1 cellular context compared by ENCODE assay signal in genomic region chrX:71365876-71366673, GRCh38.
A peak's percentile ranks its signal among the peaks of the same experiment; 100 is the strongest.
TF ChIP-seq lines count a peak whose summit lies in the region.

A gene with protein sequence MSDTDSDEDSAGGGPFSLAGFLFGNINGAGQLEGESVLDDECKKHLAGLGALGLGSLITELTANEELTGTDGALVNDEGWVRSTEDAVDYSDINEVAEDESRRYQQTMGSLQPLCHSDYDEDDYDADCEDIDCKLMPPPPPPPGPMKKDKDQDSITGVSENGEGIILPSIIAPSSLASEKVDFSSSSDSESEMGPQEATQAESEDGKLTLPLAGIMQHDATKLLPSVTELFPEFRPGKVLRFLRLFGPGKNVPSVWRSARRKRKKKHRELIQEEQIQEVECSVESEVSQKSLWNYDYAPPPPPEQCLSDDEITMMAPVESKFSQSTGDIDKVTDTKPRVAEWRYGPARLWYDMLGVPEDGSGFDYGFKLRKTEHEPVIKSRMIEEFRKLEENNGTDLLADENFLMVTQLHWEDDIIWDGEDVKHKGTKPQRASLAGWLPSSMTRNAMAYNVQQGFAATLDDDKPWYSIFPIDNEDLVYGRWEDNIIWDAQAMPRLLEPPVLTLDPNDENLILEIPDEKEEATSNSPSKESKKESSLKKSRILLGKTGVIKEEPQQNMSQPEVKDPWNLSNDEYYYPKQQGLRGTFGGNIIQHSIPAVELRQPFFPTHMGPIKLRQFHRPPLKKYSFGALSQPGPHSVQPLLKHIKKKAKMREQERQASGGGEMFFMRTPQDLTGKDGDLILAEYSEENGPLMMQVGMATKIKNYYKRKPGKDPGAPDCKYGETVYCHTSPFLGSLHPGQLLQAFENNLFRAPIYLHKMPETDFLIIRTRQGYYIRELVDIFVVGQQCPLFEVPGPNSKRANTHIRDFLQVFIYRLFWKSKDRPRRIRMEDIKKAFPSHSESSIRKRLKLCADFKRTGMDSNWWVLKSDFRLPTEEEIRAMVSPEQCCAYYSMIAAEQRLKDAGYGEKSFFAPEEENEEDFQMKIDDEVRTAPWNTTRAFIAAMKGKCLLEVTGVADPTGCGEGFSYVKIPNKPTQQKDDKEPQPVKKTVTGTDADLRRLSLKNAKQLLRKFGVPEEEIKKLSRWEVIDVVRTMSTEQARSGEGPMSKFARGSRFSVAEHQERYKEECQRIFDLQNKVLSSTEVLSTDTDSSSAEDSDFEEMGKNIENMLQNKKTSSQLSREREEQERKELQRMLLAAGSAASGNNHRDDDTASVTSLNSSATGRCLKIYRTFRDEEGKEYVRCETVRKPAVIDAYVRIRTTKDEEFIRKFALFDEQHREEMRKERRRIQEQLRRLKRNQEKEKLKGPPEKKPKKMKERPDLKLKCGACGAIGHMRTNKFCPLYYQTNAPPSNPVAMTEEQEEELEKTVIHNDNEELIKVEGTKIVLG (N-terminal part only) (plus strand): TSS chrX:71366357. CDS start chrX:71366375, 18 bp downstream.

TF ChIP-seq in HepG2, 621 proteins besides CTCF, POLR2A, EP300 and RAD21 (continued from another document and continues in another):
- TF ChIP-seq, protein P1, sequence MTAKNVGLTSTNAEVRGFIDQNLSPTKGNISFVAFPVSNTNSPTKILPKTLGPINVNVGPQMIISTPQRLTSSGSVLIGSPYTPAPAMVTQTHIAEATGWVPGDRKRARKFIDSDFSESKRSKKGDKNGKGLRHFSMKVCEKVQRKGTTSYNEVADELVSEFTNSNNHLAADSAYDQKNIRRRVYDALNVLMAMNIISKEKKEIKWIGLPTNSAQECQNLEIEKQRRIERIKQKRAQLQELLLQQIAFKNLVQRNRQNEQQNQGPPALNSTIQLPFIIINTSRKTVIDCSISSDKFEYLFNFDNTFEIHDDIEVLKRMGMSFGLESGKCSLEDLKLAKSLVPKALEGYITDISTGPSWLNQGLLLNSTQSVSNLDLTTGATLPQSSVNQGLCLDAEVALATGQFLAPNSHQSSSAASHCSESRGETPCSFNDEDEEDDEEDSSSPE (CRISPR knock-in tag; IDR thresholded peaks at IDR 0.05): peak; percentile 36; the same call in 1 of the 2 replicates
- TF ChIP-seq ZNF563 (CRISPR knock-in tag; IDR thresholded peaks at IDR 0.05): no peak
- peak; percentile 67 for TF ChIP-seq TAF1 (CRISPR knock-in tag; IDR thresholded peaks at IDR 0.05)
- peak; percentile 77 for TF ChIP-seq POLR2G (IDR thresholded peaks at IDR 0.05; ENCODE audit: low read depth, low read length)
- peak; percentile 68; the same call in 1 of the 2 replicates for TF ChIP-seq ARID4A (CRISPR knock-in tag; IDR thresholded peaks at IDR 0.05; ENCODE audit: borderline replicate concordance)
- TF ChIP-seq NFYB (CRISPR knock-in tag; IDR thresholded peaks at IDR 0.05): peak; percentile 86
- TF ChIP-seq SPEN (CRISPR knock-in tag; IDR thresholded peaks at IDR 0.05; ENCODE audit: low read depth): peak; percentile 59; the same call in 1 of the 2 replicates
- TF ChIP-seq, protein P2, sequence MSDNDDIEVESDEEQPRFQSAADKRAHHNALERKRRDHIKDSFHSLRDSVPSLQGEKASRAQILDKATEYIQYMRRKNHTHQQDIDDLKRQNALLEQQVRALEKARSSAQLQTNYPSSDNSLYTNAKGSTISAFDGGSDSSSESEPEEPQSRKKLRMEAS (IDR thresholded peaks at IDR 0.05): peak; percentile 59
- TF ChIP-seq MXI1 (IDR thresholded peaks at IDR 0.05; ENCODE audit: borderline replicate concordance, low read depth, low read length): peak; percentile 56; the same call in 1 of the 3 replicates
- no peak for TF ChIP-seq SNRNP70 (IDR thresholded peaks at IDR 0.05; ENCODE audit: low read depth, low read length)
- TF ChIP-seq ZNF878 (CRISPR knock-in tag; IDR thresholded peaks at IDR 0.05): no peak
- no peak for TF ChIP-seq SP5 (CRISPR knock-in tag; IDR thresholded peaks at IDR 0.05; ENCODE audit: borderline replicate concordance, low read depth)
- no peak for TF ChIP-seq KLF12 (CRISPR knock-in tag; IDR thresholded peaks at IDR 0.05; ENCODE audit: borderline replicate concordance)
- peak; percentile 86 for TF ChIP-seq NFYC (CRISPR knock-in tag; IDR thresholded peaks at IDR 0.05)
- no peak for TF ChIP-seq ZNF674 (CRISPR knock-in tag; IDR thresholded peaks at IDR 0.05; ENCODE audit: low read depth)
- no peak for TF ChIP-seq IKZF1 (IDR thresholded peaks at IDR 0.05)
- TF ChIP-seq GABPA (IDR thresholded peaks at IDR 0.05; ENCODE audit: low read depth, low read length): peak; percentile 58
- peak; percentile 89 for TF ChIP-seq GABPA (CRISPR knock-in tag; IDR thresholded peaks at IDR 0.05; ENCODE audit: low read depth)
- TF ChIP-seq, protein P3, sequence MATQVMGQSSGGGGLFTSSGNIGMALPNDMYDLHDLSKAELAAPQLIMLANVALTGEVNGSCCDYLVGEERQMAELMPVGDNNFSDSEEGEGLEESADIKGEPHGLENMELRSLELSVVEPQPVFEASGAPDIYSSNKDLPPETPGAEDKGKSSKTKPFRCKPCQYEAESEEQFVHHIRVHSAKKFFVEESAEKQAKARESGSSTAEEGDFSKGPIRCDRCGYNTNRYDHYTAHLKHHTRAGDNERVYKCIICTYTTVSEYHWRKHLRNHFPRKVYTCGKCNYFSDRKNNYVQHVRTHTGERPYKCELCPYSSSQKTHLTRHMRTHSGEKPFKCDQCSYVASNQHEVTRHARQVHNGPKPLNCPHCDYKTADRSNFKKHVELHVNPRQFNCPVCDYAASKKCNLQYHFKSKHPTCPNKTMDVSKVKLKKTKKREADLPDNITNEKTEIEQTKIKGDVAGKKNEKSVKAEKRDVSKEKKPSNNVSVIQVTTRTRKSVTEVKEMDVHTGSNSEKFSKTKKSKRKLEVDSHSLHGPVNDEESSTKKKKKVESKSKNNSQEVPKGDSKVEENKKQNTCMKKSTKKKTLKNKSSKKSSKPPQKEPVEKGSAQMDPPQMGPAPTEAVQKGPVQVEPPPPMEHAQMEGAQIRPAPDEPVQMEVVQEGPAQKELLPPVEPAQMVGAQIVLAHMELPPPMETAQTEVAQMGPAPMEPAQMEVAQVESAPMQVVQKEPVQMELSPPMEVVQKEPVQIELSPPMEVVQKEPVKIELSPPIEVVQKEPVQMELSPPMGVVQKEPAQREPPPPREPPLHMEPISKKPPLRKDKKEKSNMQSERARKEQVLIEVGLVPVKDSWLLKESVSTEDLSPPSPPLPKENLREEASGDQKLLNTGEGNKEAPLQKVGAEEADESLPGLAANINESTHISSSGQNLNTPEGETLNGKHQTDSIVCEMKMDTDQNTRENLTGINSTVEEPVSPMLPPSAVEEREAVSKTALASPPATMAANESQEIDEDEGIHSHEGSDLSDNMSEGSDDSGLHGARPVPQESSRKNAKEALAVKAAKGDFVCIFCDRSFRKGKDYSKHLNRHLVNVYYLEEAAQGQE (IDR thresholded peaks at IDR 0.05; ENCODE audit: borderline replicate concordance in 1 of 2, low read depth in 1 of 2, low read length in 2 of 2): no peak
- peak; percentile 57 for TF ChIP-seq SP2 (CRISPR knock-in tag; IDR thresholded peaks at IDR 0.05)
- TF ChIP-seq RORA (CRISPR knock-in tag; IDR thresholded peaks at IDR 0.05): no peak
- TF ChIP-seq DRAP1 (CRISPR knock-in tag; IDR thresholded peaks at IDR 0.05): peak; percentile 21; the same call in 1 of the 2 replicates
- TF ChIP-seq MTERF4 (CRISPR knock-in tag; IDR thresholded peaks at IDR 0.05): no peak
- peak; percentile 67 for TF ChIP-seq GABPB1 (CRISPR knock-in tag; IDR thresholded peaks at IDR 0.05)
- TF ChIP-seq POLR2AphosphoS2 (IDR thresholded peaks at IDR 0.05; ENCODE audit: low read depth, low read length): no peak
- no peak for TF ChIP-seq ZNF766 (CRISPR knock-in tag; IDR thresholded peaks at IDR 0.05; ENCODE audit: borderline replicate concordance)
- no peak for TF ChIP-seq SMAD9 (CRISPR knock-in tag; IDR thresholded peaks at IDR 0.05)
- TF ChIP-seq SP4 (CRISPR knock-in tag; IDR thresholded peaks at IDR 0.05): no peak; the same call in 1 of the 2 replicates
- peak; percentile 52 for TF ChIP-seq THAP11 (CRISPR knock-in tag; IDR thresholded peaks at IDR 0.05)
- peak; percentile 38; the same call in 1 of the 2 replicates for TF ChIP-seq PITX1 (CRISPR knock-in tag; IDR thresholded peaks at IDR 0.05)
- TF ChIP-seq MXD4 (CRISPR knock-in tag; IDR thresholded peaks at IDR 0.05): no peak
- no peak for TF ChIP-seq BRD4 (CRISPR knock-in tag; IDR thresholded peaks at IDR 0.05)
- peak; percentile 84 for TF ChIP-seq YY1 (IDR thresholded peaks at IDR 0.05; ENCODE audit: insufficient read depth, insufficient replicate concordance, low read depth, low read length)
- TF ChIP-seq ZNF143 (CRISPR knock-in tag; IDR thresholded peaks at IDR 0.05): peak; percentile 76
- no peak for TF ChIP-seq ZNF232 (CRISPR knock-in tag; IDR thresholded peaks at IDR 0.05; ENCODE audit: borderline replicate concordance)
- no peak for TF ChIP-seq CEBPB (IDR thresholded peaks at IDR 0.05; ENCODE audit: borderline replicate concordance, low read depth, low read length)
- TF ChIP-seq RFXAP (CRISPR knock-in tag; IDR thresholded peaks at IDR 0.05; ENCODE audit: borderline replicate concordance): 0 out of 2 replicates have a peak, but pooled peaks have one; percentile 26
- peak; percentile 57; the same call in 1 of the 2 replicates for TF ChIP-seq ETV5 (CRISPR knock-in tag; IDR thresholded peaks at IDR 0.05; ENCODE audit: borderline replicate concordance)
- peak; percentile 77 for TF ChIP-seq KAT8 (CRISPR knock-in tag; IDR thresholded peaks at IDR 0.05)
- TF ChIP-seq ZNF460 (CRISPR knock-in tag; IDR thresholded peaks at IDR 0.05; ENCODE audit: borderline replicate concordance): no peak
- no peak for TF ChIP-seq CREB1 (IDR thresholded peaks at IDR 0.05)
- TF ChIP-seq CREB1 (CRISPR knock-in tag; IDR thresholded peaks at IDR 0.05): peak; percentile 60
- peak; percentile 64; the same call in 1 of the 2 replicates for TF ChIP-seq PCBP1 (IDR thresholded peaks at IDR 0.05; ENCODE audit: borderline replicate concordance, low read depth, low read length)
- TF ChIP-seq, protein P4, sequence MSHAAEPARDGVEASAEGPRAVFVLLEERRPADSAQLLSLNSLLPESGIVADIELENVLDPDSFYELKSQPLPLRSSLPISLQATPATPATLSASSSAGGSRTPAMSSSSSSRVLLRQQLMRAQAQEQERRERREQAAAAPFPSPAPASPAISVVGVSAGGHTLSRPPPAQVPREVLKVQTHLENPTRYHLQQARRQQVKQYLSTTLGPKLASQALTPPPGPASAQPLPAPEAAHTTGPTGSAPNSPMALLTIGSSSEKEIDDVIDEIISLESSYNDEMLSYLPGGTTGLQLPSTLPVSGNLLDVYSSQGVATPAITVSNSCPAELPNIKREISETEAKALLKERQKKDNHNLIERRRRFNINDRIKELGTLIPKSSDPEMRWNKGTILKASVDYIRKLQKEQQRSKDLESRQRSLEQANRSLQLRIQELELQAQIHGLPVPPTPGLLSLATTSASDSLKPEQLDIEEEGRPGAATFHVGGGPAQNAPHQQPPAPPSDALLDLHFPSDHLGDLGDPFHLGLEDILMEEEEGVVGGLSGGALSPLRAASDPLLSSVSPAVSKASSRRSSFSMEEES (CRISPR knock-in tag; IDR thresholded peaks at IDR 0.05): peak; percentile 65; the same call in 1 of the 2 replicates
- no peak for TF ChIP-seq CHCHD3 (CRISPR knock-in tag; IDR thresholded peaks at IDR 0.05)
- no peak for TF ChIP-seq PHF5A (CRISPR knock-in tag; IDR thresholded peaks at IDR 0.05; ENCODE audit: low read depth, unreplicated experiment)
- 0 out of 2 replicates have a peak, but pooled peaks have one; percentile 9 for TF ChIP-seq YEATS4 (CRISPR knock-in tag; IDR thresholded peaks at IDR 0.05; ENCODE audit: borderline replicate concordance)
- TF ChIP-seq ZNF550 (CRISPR knock-in tag; IDR thresholded peaks at IDR 0.05; ENCODE audit: borderline replicate concordance): no peak
- peak; percentile 54; the same call in 1 of the 2 replicates for TF ChIP-seq PHF20 (CRISPR knock-in tag; IDR thresholded peaks at IDR 0.05)
- no peak for TF ChIP-seq ZNF333 (CRISPR knock-in tag; IDR thresholded peaks at IDR 0.05; ENCODE audit: borderline replicate concordance)
- no peak for TF ChIP-seq PBX3 (CRISPR knock-in tag; IDR thresholded peaks at IDR 0.05; ENCODE audit: borderline replicate concordance)
